Comparison of ENCODE assay signal across 8 cellular contexts in the genomic region with DNA sequence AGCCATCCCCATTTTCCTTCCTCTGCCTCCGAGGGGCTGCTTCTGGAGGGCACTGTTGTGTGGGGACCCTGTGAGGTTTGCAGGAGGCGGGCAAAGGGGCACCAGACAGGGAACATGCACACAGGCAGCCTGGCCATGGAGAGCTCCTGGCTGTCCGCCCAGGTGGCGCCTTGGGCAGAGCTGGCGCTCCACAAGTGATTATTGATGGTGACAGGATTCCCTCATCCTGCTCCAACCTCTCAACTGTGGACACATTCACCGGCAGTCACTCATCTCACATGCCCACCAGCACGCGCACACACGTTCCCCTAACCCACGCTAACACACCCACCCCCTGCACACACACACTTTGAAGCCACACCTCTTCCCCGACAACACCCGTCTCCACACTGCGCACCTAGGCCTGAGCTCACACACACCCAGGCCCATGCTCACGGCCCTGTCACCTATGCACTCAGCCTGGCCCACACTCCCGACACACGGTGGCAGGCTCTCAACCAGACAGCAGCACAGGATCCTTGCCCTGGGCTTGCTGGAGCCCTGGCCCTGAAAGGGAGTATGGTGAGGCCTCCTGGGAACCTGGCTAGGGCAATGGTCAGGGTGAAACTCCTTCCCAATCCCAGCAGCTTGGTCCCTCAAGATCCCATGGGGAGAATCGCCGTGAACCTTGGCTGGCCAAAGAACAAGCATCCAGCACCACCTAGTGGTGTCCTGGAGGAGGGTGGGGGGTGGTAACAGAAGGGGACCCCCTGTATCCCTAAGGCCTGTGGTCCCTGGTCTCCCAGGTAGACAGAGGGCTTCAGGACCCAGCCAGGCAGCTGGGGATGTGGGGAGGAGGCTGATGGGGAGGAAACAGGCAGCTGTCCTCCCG. TPM values are rescaled to one million over a fixed set of nuclear protein-coding genes. Genes with fewer than 3 reads are reported as not detected.
DNase-seq lines count a peak whose midpoint lies in the region; ATAC-seq, FAIRE-seq and TF ChIP-seq lines count a peak whose summit lies in the region.

No MANE protein-coding gene starts in this region.

- peaks cover 29% of the 10 kb centered on the region for H3K4me1 Mint-ChIP-seq in activated CD8-positive, alpha-beta T cell treated with anti-CD3 and anti-CD28 coated beads, Interleukin-2, amount 10 ng/mL, durations not matched to agents 7 days and 5 days (ENCODE audit: low read depth)

- 100% methylated on average over 5 of the region's 19 CpGs for WGBS in iPS DF 6.9 (ENCODE audit: insufficient coverage, insufficient read length)
- 55 to 66% methylated on average over 16 to 19 of the region's 19 CpGs for WGBS in tibial nerve, 2 donors

- TF ChIP-seq CTCF in BJ (IDR thresholded peaks at IDR 0.05; ENCODE audit: insufficient read depth, low read depth, low read length), result peak; percentile 64
- peak; percentile 22 to 78 (median 52) for TF ChIP-seq CTCF in tibial nerve (IDR thresholded peaks at IDR 0.05)

- TF ChIP-seq POLR2A in tibial nerve (IDR thresholded peaks at IDR 0.05), result no peak

- no peak overlapping the region for H3K27ac ChIP-seq in iPS DF 6.9 (ENCODE audit: low read length)
- no peak overlapping the region for H3K27ac ChIP-seq in tibial nerve

- H3K27me3 ChIP-seq in BJ (ENCODE audit: control insufficient read depth, insufficient read depth, low read length), result peaks cover 18% of the 10 kb centered on the region
- no peaks in the 10 kb centered on the region; the same call in 1 of the 2 replicates for H3K27me3 ChIP-seq in iPS DF 6.9 (ENCODE audit: control insufficient read depth, insufficient read depth, low read length)
- peaks cover 0 to 45% of the 10 kb centered on the region in 2 donors for H3K27me3 ChIP-seq in tibial nerve

- H3K27me3 Mint-ChIP-seq in activated CD8-positive, alpha-beta T cell treated with anti-CD3 and anti-CD28 coated beads, Interleukin-2, amount 10 ng/mL, durations not matched to agents 7 days and 5 days (ENCODE audit: low read depth), result peaks cover 20% of the 10 kb centered on the region

- H3K9me3 Mint-ChIP-seq in activated CD8-positive, alpha-beta T cell treated with anti-CD3 and anti-CD28 coated beads, Interleukin-2, amount 10 ng/mL, durations not matched to agents 7 days and 5 days (ENCODE audit: insufficient read depth), result no peaks in the 10 kb centered on the region

- H3K4me1 ChIP-seq in iPS DF 6.9 (ENCODE audit: control insufficient read depth, insufficient read depth, low read length) (peaks cover 6% of the 10 kb centered on the region), tibial nerve (peaks cover 0 to 51% (median 29%) of the 10 kb centered on the region in 4 donors)

- DNase-seq in BJ (ENCODE audit: low read depth) (no peak), HTR-8/SVneo (ENCODE audit: insufficient read length, low spot score) (peak; percentile 72), iPS DF 6.9 (ENCODE audit: low read depth, low spot score) (peak; percentile 61), tibial nerve (ENCODE audit: low spot score in 2 of 2) (no peak), RKO (ENCODE audit: low spot score) (no peak)
- no peak for DNase-seq in activated CD8-positive, alpha-beta T cell treated with anti-CD3 and anti-CD28 coated beads, Interleukin-2, amount 10 ng/mL, durations not matched to agents 7 days and 5 days

- H3K4me3 Mint-ChIP-seq in activated CD8-positive, alpha-beta T cell treated with anti-CD3 and anti-CD28 coated beads, Interleukin-2, amount 10 ng/mL, durations not matched to agents 7 days and 5 days, result no peak overlapping the region

- H3K4me3 ChIP-seq in BJ (ENCODE audit: low read depth, low read length) (no peak overlapping the region), iPS DF 6.9 (ENCODE audit: low read length) (no peak overlapping the region), tibial nerve (no peak overlapping the region)

- H3K9me3 ChIP-seq in iPS DF 6.9 (ENCODE audit: control insufficient read depth, insufficient read depth, low read length) (no peaks in the 10 kb centered on the region), tibial nerve (no peaks in the 10 kb centered on the region)

- H3K36me3 ChIP-seq in BJ (ENCODE audit: control insufficient read depth, insufficient read depth, low read length), result no peaks in the 10 kb centered on the region
- H3K36me3 ChIP-seq in iPS DF 6.9 (ENCODE audit: control insufficient read depth, insufficient read depth, low read length), result no peaks in the 10 kb centered on the region
- no peaks in the 10 kb centered on the region for H3K36me3 ChIP-seq in tibial nerve

- no peak for ATAC-seq in activated CD8-positive, alpha-beta T cell treated with anti-CD3 and anti-CD28 coated beads, Interleukin-2, amount 10 ng/mL, durations not matched to agents 7 days and 5 days
- ATAC-seq in GM21786 (IDR thresholded peaks at IDR 0.05; ENCODE audit: unreplicated experiment) (no peak), GM18517 (IDR thresholded peaks at IDR 0.05; ENCODE audit: unreplicated experiment) (no peak)

- TF ChIP-seq EP300 in tibial nerve (IDR thresholded peaks at IDR 0.05), result no peak

- peak; percentile 82 for FAIRE-seq in HTR-8/SVneo (lab: Jason Lieb, UNC)

- H3K36me3 Mint-ChIP-seq in activated CD8-positive, alpha-beta T cell treated with anti-CD3 and anti-CD28 coated beads, Interleukin-2, amount 10 ng/mL, durations not matched to agents 7 days and 5 days (ENCODE audit: low read depth), result no peaks in the 10 kb centered on the region

- POLR2A ChIA-PET in BJ (lab: Charles Lee), result no interaction called here
- POLR2A ChIA-PET in activated CD8-positive, alpha-beta T cell treated with anti-CD3 and anti-CD28 coated beads, Interleukin-2, amount 10 ng/mL, durations not matched to agents 7 days and 5 days (lab: Charles Lee), result interaction anchor here (0.6 to 3.3 kb wide), 6 partner anchors 8 to 1354 kb away, joined by 3 to 12 read pairs (median 4); a partner anchor contains a TSS

- CTCF ChIA-PET in BJ (lab: Yijun Ruan, JAX), result interaction anchor here (0.9 to 16.9 kb wide), 13 partner anchors 8 to 125 kb away, joined by 3 to 185 read pairs (median 5); a partner anchor contains a TSS
- CTCF ChIA-PET in activated CD8-positive, alpha-beta T cell treated with anti-CD3 and anti-CD28 coated beads, Interleukin-2, amount 10 ng/mL, durations not matched to agents 7 days and 5 days (lab: Charles Lee), result interaction anchor here (0.7 to 13.7 kb wide), 10 partner anchors 11 to 309 kb away, joined by 3 to 195 read pairs (median 4); a partner anchor contains a TSS

- H3K27ac Mint-ChIP-seq in activated CD8-positive, alpha-beta T cell treated with anti-CD3 and anti-CD28 coated beads, Interleukin-2, amount 10 ng/mL, durations not matched to agents 7 days and 5 days, result peak overlapping the region; percentile 40

RNA-seq across cellular contexts. Expression of a gene that starts 3.6 kb away (rescaled TPM):
- not detected in 2 replicates for polyA plus RNA-seq in BJ (2011; rRNA removed)
- not detected in 2 replicates for polyA minus RNA-seq in BJ (2011; rRNA and poly(A)+ RNA removed)
- total RNA-seq in activated CD8-positive, alpha-beta T cell treated with anti-CD3 and anti-CD28 coated beads, Interleukin-2, amount 10 ng/mL, durations not matched to agents 7 days and 5 days, result not detected
- 10 to 100 TPM in 3 of 4 donors, 1 to 10 TPM in 1; 2.4 to 19.6 (median 12.4) TPM for total RNA-seq in tibial nerve

RNA-seq across cellular contexts. Expression of a gene that starts 6.7 kb away (rescaled TPM):
- polyA plus RNA-seq in BJ (2011; rRNA removed), result 0.16 and 0.22 TPM in 2 replicates
- polyA minus RNA-seq in BJ (2011; rRNA and poly(A)+ RNA removed), result 0.41 and 0.62 TPM in 2 replicates
- total RNA-seq in activated CD8-positive, alpha-beta T cell treated with anti-CD3 and anti-CD28 coated beads, Interleukin-2, amount 10 ng/mL, durations not matched to agents 7 days and 5 days, result 1 to 10 TPM; 1.3 to 1.8 TPM
- 1 to 10 TPM in 1 of 4 donors, under 1 TPM in 3; 0.30 to 5.5 (median 0.61) TPM for total RNA-seq in tibial nerve

RNA-seq across cellular contexts. Expression of a gene that starts 16.0 kb away (rescaled TPM):
- 11.4 and 20.3 TPM in 2 replicates for polyA plus RNA-seq in BJ (2011; rRNA removed)
- polyA minus RNA-seq in BJ (2011; rRNA and poly(A)+ RNA removed), result 10.5 and 15.8 TPM in 2 replicates
- 10 to 100 TPM; 12.3 to 14.7 TPM for total RNA-seq in activated CD8-positive, alpha-beta T cell treated with anti-CD3 and anti-CD28 coated beads, Interleukin-2, amount 10 ng/mL, durations not matched to agents 7 days and 5 days
- total RNA-seq in tibial nerve, result 10 to 100 TPM; 10.9 to 16.5 (median 15.1) TPM

RNA-seq across cellular contexts. Expression of a gene that starts 28.0 kb away (rescaled TPM):
- polyA plus RNA-seq in BJ (2011; rRNA removed), result 22.8 and 35.4 TPM in 2 replicates
- polyA minus RNA-seq in BJ (2011; rRNA and poly(A)+ RNA removed), result 59.3 and 76.4 TPM in 2 replicates
- total RNA-seq in activated CD8-positive, alpha-beta T cell treated with anti-CD3 and anti-CD28 coated beads, Interleukin-2, amount 10 ng/mL, durations not matched to agents 7 days and 5 days, result 1 to 10 TPM; 2.1 to 3.0 TPM
- total RNA-seq in tibial nerve, result 100 to 1,000 TPM; 101 to 131 (median 114) TPM

RNA-seq across cellular contexts. Expression of a gene that starts 34.9 kb away (rescaled TPM):
- 51.6 and 93.8 TPM in 2 replicates for polyA plus RNA-seq in BJ (2011; rRNA removed)
- polyA minus RNA-seq in BJ (2011; rRNA and poly(A)+ RNA removed), result 34.6 and 53.3 TPM in 2 replicates
- 10 to 100 TPM; 69.0 to 72.1 TPM for total RNA-seq in activated CD8-positive, alpha-beta T cell treated with anti-CD3 and anti-CD28 coated beads, Interleukin-2, amount 10 ng/mL, durations not matched to agents 7 days and 5 days
- total RNA-seq in tibial nerve, result 100 to 1,000 TPM in 3 of 4 donors, 10 to 100 TPM in 1; 85.3 to 170 (median 108) TPM

Comparison
In these comparisons a context has a peak if more than half of its experiments do, and no peak if none do; other contexts are left out.
1. DNase-seq: peak in HTR-8/SVneo (single experiment) and iPS DF 6.9 (single experiment); none in BJ (single experiment), activated CD8-positive, alpha-beta T cell treated with anti-CD3 and anti-CD28 coated beads, Interleukin-2, amount 10 ng/mL, durations not matched to agents 7 days and 5 days (single experiment), tibial nerve (0 of 2) and RKO (single experiment).